Comparison of ENCODE assay signal across 1 cellular context in genomic region chr3:190012314-190012782, GRCh38.
TF ChIP-seq lines count a peak whose summit lies in the region.

No MANE protein-coding gene starts in this region.

TF ChIP-seq in H1, 55 proteins besides CTCF, POLR2A, EP300 and RAD21 (continued from another document):
- TF ChIP-seq SP1 (IDR thresholded peaks at IDR 0.05; ENCODE audit: low read depth, low read length) (0 out of 2 replicates have a peak, but pooled peaks have one; percentile 17), JUN (IDR thresholded peaks at IDR 0.05; ENCODE audit: low read depth, low read length) (peak; percentile 17; the same call in 1 of the 2 replicates), BACH1 (IDR thresholded peaks at IDR 0.05; ENCODE audit: low read length) (no peak), CBX8 (IDR thresholded peaks at IDR 0.05; ENCODE audit: borderline replicate concordance, low read depth, low read length) (no peak), RXRA (IDR thresholded peaks at IDR 0.05; ENCODE audit: insufficient read depth, low read depth, low read length) (no peak), POU5F1 (IDR thresholded peaks at IDR 0.05; ENCODE audit: low read depth, low read length) (no peak), CHD7 (IDR thresholded peaks at IDR 0.05; ENCODE audit: insufficient replicate concordance, low read length) (peak; percentile 32), SAP30 (IDR thresholded peaks at IDR 0.05; ENCODE audit: insufficient read depth, insufficient replicate concordance, low read length) (no peak), YY1 (IDR thresholded peaks at IDR 0.05; ENCODE audit: low read depth, low read length) (no peak), CHD1 (IDR thresholded peaks at IDR 0.05; ENCODE audit: low read depth, low read length) (no peak), SUZ12 (IDR thresholded peaks at IDR 0.05; ENCODE audit: low read length) (no peak), CHD2 (IDR thresholded peaks at IDR 0.05; ENCODE audit: low read length) (no peak), SIX5 (IDR thresholded peaks at IDR 0.05; ENCODE audit: low read depth, low read length) (no peak), NANOG (IDR thresholded peaks at IDR 0.05; ENCODE audit: insufficient read depth, low read depth, low read length, poor library complexity, severe bottlenecking) (no peak), HDAC2 (IDR thresholded peaks at IDR 0.05; ENCODE audit: borderline replicate concordance in 1 of 2, low read depth in 2 of 2, low read length in 2 of 2) (peak in 1 of 2 experiments; percentile 18; a peak in 1 of 4 replicates), SP4 (IDR thresholded peaks at IDR 0.05; ENCODE audit: low read length) (no peak), ASH2L (IDR thresholded peaks at IDR 0.05; ENCODE audit: low read length) (no peak), GABPA (IDR thresholded peaks at IDR 0.05; ENCODE audit: borderline replicate concordance, insufficient read depth, low read length) (no peak)
